ENCODE assay signal across 20 cellular contexts in genomic region chr19:46775642-46776258, GRCh38. TPM values are rescaled to one million over a fixed set of nuclear protein-coding genes. Genes with fewer than 3 reads are reported as not detected.
A peak's percentile ranks its signal among the peaks of the same experiment; 100 is the strongest.
DNase-seq lines count a peak whose midpoint lies in the region; ATAC-seq and TF ChIP-seq lines count a peak whose summit lies in the region.
"Had no signal": no experiment of that assay in that cellular context is flagged by ENCODE, and none has a peak within 500 bp of the region (broad histone marks: within the 10 kb centered on the region; RNA-seq: fewer than 3 reads in every experiment).

No MANE protein-coding gene starts in this region.

- POLR2A ChIA-PET in activated CD4-positive, alpha-beta memory T cell treated with anti-CD3 and anti-CD28 coated beads, Interleukin-2, amount 10 ng/mL, durations not matched to agents 7 days and 5 days (lab: Charles Lee): interaction anchor here (1.9 to 2.8 kb wide), 2 partner anchors 10 to 12 kb away, joined by 5 to 10 read pairs; partner anchors contain the start of gene SLC1A5
- POLR2A ChIA-PET in activated CD4-positive, alpha-beta memory T cell treated with anti-CD3 and anti-CD28 coated beads for 36 hours (lab: Charles Lee): interaction anchor here (1.4 kb wide), 1 partner anchor 9 kb away, joined by 8 read pairs; no protein-coding TSS in a partner anchor
- POLR2A ChIA-PET in Caco-2 (lab: Charles Lee) (interaction anchor here (0.6 to 1.0 kb wide), 2 partner anchors 9 to 20 kb away, joined by 4 to 11 read pairs; no protein-coding TSS in a partner anchor), RWPE1 (lab: Yijun Ruan, JAX; ENCODE audit: low non-redundant PET) (no interaction called here)

- TF ChIP-seq CTCF in Caco-2 (IDR thresholded peaks at IDR 0.05; ENCODE audit: insufficient read depth in 1 of 2, low read depth in 1 of 2, low read length in 1 of 2, severe bottlenecking in 1 of 2, unreplicated experiment in 1 of 2) (no peak), RWPE1 (conservative IDR thresholded peaks at IDR 0.05; ENCODE audit: low read depth) (no peak), nephron progenitor cell (IDR thresholded peaks at IDR 0.05) (no peak), mesothelial cell of epicardium (IDR thresholded peaks at IDR 0.05; ENCODE audit: unreplicated experiment) (no peak)

- no peaks in the 10 kb centered on the region for H3K9me3 Mint-ChIP-seq in activated CD4-positive, alpha-beta memory T cell treated with anti-CD3 and anti-CD28 coated beads, Interleukin-2, amount 10 ng/mL, durations not matched to agents 7 days and 5 days
- H3K9me3 Mint-ChIP-seq in activated CD4-positive, alpha-beta memory T cell treated with anti-CD3 and anti-CD28 coated beads for 36 hours: no peaks in the 10 kb centered on the region
- no peaks in the 10 kb centered on the region for H3K9me3 Mint-ChIP-seq in Caco-2 (ENCODE audit: unreplicated experiment)
- no peaks in the 10 kb centered on the region for H3K9me3 Mint-ChIP-seq in nephron progenitor cell
- no peaks in the 10 kb centered on the region for H3K9me3 Mint-ChIP-seq in mesothelial cell of epicardium
- H3K9me3 Mint-ChIP-seq: CD14-positive monocyte; CD4-positive, alpha-beta T cell; CD8-positive, alpha-beta memory T cell had no signal

- no peak for ATAC-seq in HG03457 (IDR thresholded peaks at IDR 0.05; ENCODE audit: unreplicated experiment)

- no peak for DNase-seq in activated CD4-positive, alpha-beta memory T cell treated with anti-CD3 and anti-CD28 coated beads, Interleukin-2, amount 10 ng/mL, durations not matched to agents 7 days and 5 days
- no peak for DNase-seq in activated CD4-positive, alpha-beta memory T cell treated with anti-CD3 and anti-CD28 coated beads for 36 hours
- DNase-seq in Caco-2: no peak
- DNase-seq in RWPE1 (ENCODE audit: low spot score): no peak
- no peak for DNase-seq in nephron progenitor cell
- DNase-seq in mesothelial cell of epicardium (ENCODE audit: low spot score in 2 of 2, unreplicated experiment in 2 of 2): no peak
- DNase-seq in stimulated activated CD4-positive, alpha-beta T cell treated with anti-CD3 and anti-CD28 coated beads, Interleukin-1b, Interleukin-23, amount 100 ng/mL, for 48 hours: no peak
- DNase-seq: AML-193; BE2C; Calu3; CD4-positive, alpha-beta T cell; CD8-positive, alpha-beta memory T cell; DMS153; DND-41; GOT3 had no signal

- peak overlapping the region; percentile 99 for H3K27ac ChIP-seq in RWPE1
- H3K27ac ChIP-seq: 22Rv1 had no signal

- no TSS peak for BruUV-seq in Caco-2 (replicated peaks; lab: Mats Ljungman, UMichigan)

- H3K27me3 ChIP-seq in Caco-2 (replicated peaks; ENCODE audit: control insufficient read depth, insufficient read depth, low read length): no peaks in the 10 kb centered on the region
- H3K27me3 ChIP-seq: BE2C; BLaER1 treated with 17β-estradiol and CSF1 and Interleukin-3, amounts not matched to agents 10 nM and 100 nM had no signal

- no peaks in the 10 kb centered on the region for H3K27me3 Mint-ChIP-seq in activated CD4-positive, alpha-beta memory T cell treated with anti-CD3 and anti-CD28 coated beads, Interleukin-2, amount 10 ng/mL, durations not matched to agents 7 days and 5 days
- H3K27me3 Mint-ChIP-seq in activated CD4-positive, alpha-beta memory T cell treated with anti-CD3 and anti-CD28 coated beads for 36 hours: no peaks in the 10 kb centered on the region
- H3K27me3 Mint-ChIP-seq in Caco-2 (ENCODE audit: insufficient read depth, unreplicated experiment) (no peaks in the 10 kb centered on the region), nephron progenitor cell (ENCODE audit: low read depth, poor library complexity) (peaks cover 3% of the 10 kb centered on the region), mesothelial cell of epicardium (ENCODE audit: low read depth) (no peaks in the 10 kb centered on the region)
- H3K27me3 Mint-ChIP-seq: CD4-positive, alpha-beta T cell; CD8-positive, alpha-beta memory T cell had no signal

- H3K36me3 Mint-ChIP-seq in activated CD4-positive, alpha-beta memory T cell treated with anti-CD3 and anti-CD28 coated beads, Interleukin-2, amount 10 ng/mL, durations not matched to agents 7 days and 5 days (ENCODE audit: low read depth): peaks cover 49% of the 10 kb centered on the region
- peaks cover 42% of the 10 kb centered on the region for H3K36me3 Mint-ChIP-seq in activated CD4-positive, alpha-beta memory T cell treated with anti-CD3 and anti-CD28 coated beads for 36 hours
- peaks cover 90% of the 10 kb centered on the region for H3K36me3 Mint-ChIP-seq in Caco-2 (ENCODE audit: insufficient read depth, unreplicated experiment)
- peaks cover 56% of the 10 kb centered on the region for H3K36me3 Mint-ChIP-seq in nephron progenitor cell (ENCODE audit: low read depth)
- peaks cover 30% of the 10 kb centered on the region for H3K36me3 Mint-ChIP-seq in mesothelial cell of epicardium

- peaks cover 11% of the 10 kb centered on the region for H3K4me1 ChIP-seq in Caco-2

- H3K4me3 ChIP-seq in Caco-2 (ENCODE audit: low read depth, low read length): no peak overlapping the region
- H3K4me3 ChIP-seq: BLaER1 treated with 17β-estradiol and CSF1 and Interleukin-3, amounts not matched to agents 10 nM and 100 nM; HAP-1 had no signal

- H3K4me3 Mint-ChIP-seq in activated CD4-positive, alpha-beta memory T cell treated with anti-CD3 and anti-CD28 coated beads, Interleukin-2, amount 10 ng/mL, durations not matched to agents 7 days and 5 days: no peak overlapping the region
- no peak overlapping the region for H3K4me3 Mint-ChIP-seq in activated CD4-positive, alpha-beta memory T cell treated with anti-CD3 and anti-CD28 coated beads for 36 hours
- H3K4me3 Mint-ChIP-seq in Caco-2 (ENCODE audit: unreplicated experiment) (no peak overlapping the region), nephron progenitor cell (no peak overlapping the region), mesothelial cell of epicardium (no peak overlapping the region)
- H3K4me3 Mint-ChIP-seq: CD14-positive monocyte; CD4-positive, alpha-beta T cell; CD8-positive, alpha-beta memory T cell had no signal

- H3K27ac Mint-ChIP-seq in activated CD4-positive, alpha-beta memory T cell treated with anti-CD3 and anti-CD28 coated beads, Interleukin-2, amount 10 ng/mL, durations not matched to agents 7 days and 5 days: peak overlapping the region; percentile 21
- no peak overlapping the region for H3K27ac Mint-ChIP-seq in activated CD4-positive, alpha-beta memory T cell treated with anti-CD3 and anti-CD28 coated beads for 36 hours
- peak overlapping the region; percentile 49 for H3K27ac Mint-ChIP-seq in Caco-2 (ENCODE audit: unreplicated experiment)
- peak overlapping the region; percentile 86 for H3K27ac Mint-ChIP-seq in nephron progenitor cell
- H3K27ac Mint-ChIP-seq in mesothelial cell of epicardium: no peak overlapping the region
- H3K27ac Mint-ChIP-seq: CD4-positive, alpha-beta T cell had no signal

- CTCF ChIA-PET in activated CD4-positive, alpha-beta memory T cell treated with anti-CD3 and anti-CD28 coated beads, Interleukin-2, amount 10 ng/mL, durations not matched to agents 7 days and 5 days (lab: Charles Lee): interaction anchor here (1.0 to 3.4 kb wide), 2 partner anchors 9 to 10 kb away, joined by 4 to 13 read pairs; no protein-coding TSS in a partner anchor
- CTCF ChIA-PET in activated CD4-positive, alpha-beta memory T cell treated with anti-CD3 and anti-CD28 coated beads for 36 hours (lab: Charles Lee): no interaction called here
- CTCF ChIA-PET in Caco-2 (lab: Charles Lee): interaction anchor here (1.3 kb wide), 1 partner anchor 11 kb away, joined by 3 read pairs; no protein-coding TSS in a partner anchor
- CTCF ChIA-PET in RWPE1 (lab: Yijun Ruan, JAX): interaction anchor here (0.6 to 1.1 kb wide), 3 partner anchors 9 to 110 kb away, joined by 3 to 5 read pairs (median 4); no protein-coding TSS in a partner anchor

- intact Hi-C loops in activated CD4-positive, alpha-beta memory T cell treated with anti-CD3 and anti-CD28 coated beads for 36 hours (cut with micrococcal nuclease): no loop called here
- intact Hi-C loops in Caco-2 (cut with micrococcal nuclease; ENCODE audit: unreplicated experiment): no loop called here

- peaks cover 6% of the 10 kb centered on the region for H3K36me3 ChIP-seq in Caco-2 (ENCODE audit: control insufficient read depth, insufficient read depth, low read length)

- peaks cover 39% of the 10 kb centered on the region for H3K4me1 Mint-ChIP-seq in activated CD4-positive, alpha-beta memory T cell treated with anti-CD3 and anti-CD28 coated beads, Interleukin-2, amount 10 ng/mL, durations not matched to agents 7 days and 5 days
- peaks cover 8% of the 10 kb centered on the region for H3K4me1 Mint-ChIP-seq in activated CD4-positive, alpha-beta memory T cell treated with anti-CD3 and anti-CD28 coated beads for 36 hours (ENCODE audit: low read depth)
- peaks cover 4% of the 10 kb centered on the region for H3K4me1 Mint-ChIP-seq in Caco-2 (ENCODE audit: low read depth, unreplicated experiment)
- no peaks in the 10 kb centered on the region for H3K4me1 Mint-ChIP-seq in nephron progenitor cell
- H3K4me1 Mint-ChIP-seq in mesothelial cell of epicardium: peaks cover 4% of the 10 kb centered on the region

- H3K9me3 ChIP-seq in Caco-2: no peaks in the 10 kb centered on the region
- H3K9me3 ChIP-seq: BLaER1 treated with 17β-estradiol and CSF1 and Interleukin-3, amounts not matched to agents 10 nM and 100 nM; HAP-1 had no signal

RNA-seq across cellular contexts. Expression of gene SLC1A5, which starts 12.6 kb away (rescaled TPM):
- total RNA-seq in activated CD4-positive, alpha-beta memory T cell treated with anti-CD3 and anti-CD28 coated beads, Interleukin-2, amount 10 ng/mL, durations not matched to agents 7 days and 5 days: 100 to 1,000 TPM; 200 to 208 TPM
- total RNA-seq in activated CD4-positive, alpha-beta memory T cell treated with anti-CD3 and anti-CD28 coated beads for 36 hours: 100 to 1,000 TPM; 202 to 205 TPM
- 497 and 512 TPM in 2 replicates for total RNA-seq in Caco-2 (2022)
- total RNA-seq in mesothelial cell of epicardium: 45.3 to 49.3 TPM (median 48.4 TPM) in 3 replicates

RNA-seq across cellular contexts. Expression of gene STRN4, which starts 29.5 kb away (rescaled TPM):
- 10 to 100 TPM; 75.1 to 78.5 TPM for total RNA-seq in activated CD4-positive, alpha-beta memory T cell treated with anti-CD3 and anti-CD28 coated beads, Interleukin-2, amount 10 ng/mL, durations not matched to agents 7 days and 5 days
- 10 to 100 TPM; 52.6 to 59.3 TPM for total RNA-seq in activated CD4-positive, alpha-beta memory T cell treated with anti-CD3 and anti-CD28 coated beads for 36 hours
- total RNA-seq in Caco-2 (2022) (151 and 162 TPM in 2 replicates), mesothelial cell of epicardium (122 to 126 TPM (median 124 TPM) in 3 replicates)

RNA-seq across cellular contexts. Expression of gene FKRP, which starts 29.9 kb away (rescaled TPM):
- total RNA-seq in activated CD4-positive, alpha-beta memory T cell treated with anti-CD3 and anti-CD28 coated beads, Interleukin-2, amount 10 ng/mL, durations not matched to agents 7 days and 5 days: 10 to 100 TPM; 13.4 to 15.4 TPM
- total RNA-seq in activated CD4-positive, alpha-beta memory T cell treated with anti-CD3 and anti-CD28 coated beads for 36 hours: 10 to 100 TPM; 11.4 to 12.3 TPM
- total RNA-seq in Caco-2 (2022) (30.6 and 33.1 TPM in 2 replicates), mesothelial cell of epicardium (34.3 to 40.6 TPM (median 37.0 TPM) in 3 replicates)

RNA-seq across cellular contexts. Expression of gene PRKD2, which starts 58.8 kb away (rescaled TPM):
- total RNA-seq in activated CD4-positive, alpha-beta memory T cell treated with anti-CD3 and anti-CD28 coated beads, Interleukin-2, amount 10 ng/mL, durations not matched to agents 7 days and 5 days: 100 to 1,000 TPM; 167 to 177 TPM
- 10 to 100 TPM; 78.8 to 84.4 TPM for total RNA-seq in activated CD4-positive, alpha-beta memory T cell treated with anti-CD3 and anti-CD28 coated beads for 36 hours
- total RNA-seq in Caco-2 (2022): 45.4 and 48.4 TPM in 2 replicates
- total RNA-seq in mesothelial cell of epicardium: 73.7 to 75.9 TPM (median 74.7 TPM) in 3 replicates

Comparison
In these comparisons a context has a peak if more than half of its experiments do, and no peak if none do; other contexts are left out.
1. H3K27ac Mint-ChIP-seq: peak in activated CD4-positive, alpha-beta memory T cell treated with anti-CD3 and anti-CD28 coated beads, Interleukin-2, amount 10 ng/mL, durations not matched to agents 7 days and 5 days (single experiment), Caco-2 (single experiment) and nephron progenitor cell (single experiment); none in activated CD4-positive, alpha-beta memory T cell treated with anti-CD3 and anti-CD28 coated beads for 36 hours (single experiment) and mesothelial cell of epicardium (single experiment).